ENCODE assay signal across 22 cellular contexts in the genomic region with DNA sequence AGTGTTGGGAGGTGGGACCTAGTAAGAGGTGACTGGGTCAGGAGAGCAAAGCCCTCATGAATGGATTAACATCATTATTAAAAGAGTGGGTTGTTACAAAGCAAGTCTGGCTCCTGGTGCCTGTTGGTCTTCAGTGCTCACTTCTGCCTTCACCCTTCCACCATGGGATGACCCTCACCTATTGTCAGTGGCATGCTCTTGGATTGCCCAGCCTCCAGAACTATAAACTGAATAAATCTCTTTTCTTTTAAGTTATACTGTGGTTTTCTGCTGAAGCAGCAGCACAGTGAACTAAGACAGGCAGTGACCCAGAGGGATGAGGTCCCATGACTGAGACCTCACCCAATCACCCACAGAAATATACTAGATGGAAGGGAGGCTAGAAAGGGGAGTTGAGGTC.
"Had no signal": no experiment of that assay in that cellular context is flagged by ENCODE, and none has a peak within 500 bp of the region (broad histone marks: within the 10 kb centered on the region; RNA-seq: fewer than 3 reads in every experiment).

No MANE protein-coding gene starts in this region.

- H3K27ac Mint-ChIP-seq: dendritic cell treated with granulocyte-macrophage colony-stimulating factor and Interleukin-4, amounts not matched to agents 40 ng/mL and 50 ng/mL, for 4 days; effector memory CD8-positive, alpha-beta T cell; mesothelial cell of epicardium had no signal

- H3K36me3 Mint-ChIP-seq: mesothelial cell of epicardium had no signal

- H3K4me3 ChIP-seq: colonic mucosa, esophagus muscularis mucosa, gastrocnemius medialis, heart right ventricle, left lung, lower lobe of right lung, mucosa of descending colon had no signal

- H3K9me3 ChIP-seq: colonic mucosa, esophagus muscularis mucosa, gastrocnemius medialis, heart right ventricle, left lung, lower lobe of right lung, mucosa of descending colon had no signal

- DNase-seq: colonic mucosa; cortex of kidney; effector CD8-positive, alpha-beta T cell; effector memory CD8-positive, alpha-beta T cell; foreskin melanocyte; gastrocnemius medialis; glutamatergic neuron; head of caudate nucleus; heart right ventricle; hippocampal formation; left cardiac atrium; left lung; left ventricle myocardium superior; lower lobe of right lung; mesenchymal stem cell; mucosa of descending colon had no signal

- ATAC-seq: effector memory CD8-positive, alpha-beta T cell; gastrocnemius medialis; heart right ventricle; left cardiac atrium; left lung; left ventricle myocardium superior; lower lobe of right lung; mucosa of descending colon had no signal

- H3K9me3 Mint-ChIP-seq: dendritic cell treated with granulocyte-macrophage colony-stimulating factor and Interleukin-4, amounts not matched to agents 40 ng/mL and 50 ng/mL, for 4 days; effector memory CD8-positive, alpha-beta T cell had no signal

- H3K36me3 ChIP-seq: colonic mucosa, esophagus muscularis mucosa, gastrocnemius medialis, heart right ventricle, left lung, lower lobe of right lung had no signal

- H3K4me3 Mint-ChIP-seq: dendritic cell treated with granulocyte-macrophage colony-stimulating factor and Interleukin-4, amounts not matched to agents 40 ng/mL and 50 ng/mL, for 4 days; effector memory CD8-positive, alpha-beta T cell; mesothelial cell of epicardium had no signal

- H3K27me3 ChIP-seq: colonic mucosa, esophagus muscularis mucosa, gastrocnemius medialis, heart right ventricle, left lung had no signal

- H3K27ac ChIP-seq: colonic mucosa, esophagus muscularis mucosa, gastrocnemius medialis, heart right ventricle, left lung, lower lobe of right lung had no signal

- FAIRE-seq: endothelial cell of umbilical vein, islet of Langerhans, keratinocyte had no signal

- H3K4me1 ChIP-seq: colonic mucosa, left lung, lower lobe of right lung had no signal
